Comparison of ENCODE assay signal across 32 cellular contexts in the genomic region with DNA sequence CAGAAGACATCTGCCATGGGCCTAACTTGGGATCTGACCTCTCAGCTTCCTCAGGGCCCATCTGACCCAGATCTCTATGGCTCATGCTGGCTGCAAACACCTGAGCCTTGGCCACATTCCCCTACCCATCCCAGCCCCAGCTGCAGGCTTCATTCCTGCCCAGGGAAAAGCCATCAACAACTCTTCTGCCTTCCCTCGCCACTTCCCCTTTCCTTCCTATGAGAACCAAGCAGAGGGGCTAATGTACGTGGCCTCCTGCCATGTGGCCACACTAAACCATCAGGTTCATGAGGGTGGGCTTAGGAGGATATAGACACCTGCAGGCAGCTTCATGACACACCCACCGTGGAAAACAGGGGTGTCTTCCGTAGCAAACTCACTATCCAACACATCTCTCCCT.
"Had no signal": no experiment of that assay in that cellular context is flagged by ENCODE, and none has a peak within 500 bp of the region (broad histone marks: within the 10 kb centered on the region; RNA-seq: fewer than 3 reads in every experiment).

No MANE protein-coding gene starts in this region.

- DNase-seq: activated CD4-positive, alpha-beta memory T cell treated with anti-CD3 and anti-CD28 coated beads for 36 hours; activated CD4-positive, alpha-beta T cell treated with anti-CD3 and anti-CD28 coated beads, Interleukin-2, amount 10 ng/mL, durations not matched to agents 24 days and 14 days; activated CD4-positive, CD25-positive, alpha-beta regulatory T cell treated with anti-CD3 and anti-CD28 coated beads, Interleukin-2, amount 50 U/mL, for 72 hours; activated CD8-positive, alpha-beta memory T cell treated with anti-CD3 and anti-CD28 coated beads, Interleukin-2, amount 50 U/mL, for 4 hours; activated effector memory CD4-positive, alpha-beta T cell treated with anti-CD3 and anti-CD28 coated beads, Interleukin-2, amount 50 U/mL, for 16 hours; activated naive CD4-positive, alpha-beta T cell treated with anti-CD3 and anti-CD28 coated beads for 36 hours; activated naive CD8-positive, alpha-beta T cell treated with anti-CD3 and anti-CD28 coated beads for 36 hours; activated T-cell treated with anti-CD3 and anti-CD28 coated beads, Interleukin-2, amount 50 U/mL, for 1 hour; adrenal gland; aorta; endodermal cell; foreskin keratinocyte; heart right ventricle; kidney glomerular epithelial cell; left lung; lower lobe of right lung; mesenchymal stem cell; ovary; right lobe of liver; stimulated activated CD4-positive, alpha-beta T cell treated with anti-CD3 and anti-CD28 coated beads, Interleukin-12 subunit alpha, Interleukin-12 subunit beta, amount 100 ng/mL, for 4 hours; stimulated activated CD4-positive, alpha-beta T cell treated with anti-CD3 and anti-CD28 coated beads, Interleukin-4, amount 100 ng/mL, for 4 hours; stimulated activated CD8-positive, alpha-beta memory T cell treated with anti-CD3 and anti-CD28 coated beads, Interleukin-4, amount 100 ng/mL, for 48 hours; stimulated activated naive CD8-positive, alpha-beta T cell treated with anti-CD3 and anti-CD28 coated beads, Interleukin-15, amount 100 ng/mL, for 72 hours; substantia nigra; uterus; WERI-Rb-1 had no signal

- H3K27me3 ChIP-seq: adrenal gland, cardiac muscle cell, foreskin keratinocyte, heart right ventricle, left lung, neutrophil, ovary, right lobe of liver, uterus had no signal

- H3K9me3 ChIP-seq: adrenal gland, heart right ventricle, left lung, lower lobe of right lung, neutrophil, ovary, right lobe of liver, uterus had no signal

- H3K4me3 ChIP-seq: adrenal gland, cardiac muscle cell, heart right ventricle, left lung, lower lobe of right lung, ovary, right lobe of liver, skin epidermis, uterus had no signal

- H3K27ac ChIP-seq: adrenal gland, cardiac muscle cell, foreskin keratinocyte, heart right ventricle, left lung, lower lobe of right lung, neutrophil, ovary, right lobe of liver, skin epidermis, uterus, WERI-Rb-1 had no signal

- H3K4me1 ChIP-seq: adrenal gland, foreskin keratinocyte, left lung, lower lobe of right lung, right lobe of liver, uterus had no signal

- ATAC-seq: esophagus mucosa; foreskin keratinocyte; left lung; lower lobe of right lung; natural killer cell treated with Interleukin-12 subunit alpha and Interleukin-12 subunit beta and Interleukin-15 and Interleukin-18, amount 100 ng/mL, for 72 hours; right lobe of liver; stimulated activated memory B cell treated with anti-CD40 and anti-IgM and Interleukin-4, amounts not matched to agents 10 μg/mL and 1 μg/mL and 100 μg/mL, for 72 hours; stimulated activated naive CD8-positive, alpha-beta T cell treated with anti-CD3 and anti-CD28 coated beads, Interleukin-15, amount 100 ng/mL, for 72 hours had no signal

- H3K36me3 ChIP-seq: adrenal gland, cardiac muscle cell, heart right ventricle, left lung, lower lobe of right lung, neutrophil, ovary, right lobe of liver, uterus, WERI-Rb-1 had no signal
